8 cellular contexts compared by ENCODE assay signal in genomic region chr1:115099693-115100050, GRCh38. TPM values are rescaled to one million over a fixed set of nuclear protein-coding genes. Genes with fewer than 3 reads are reported as not detected.
DNase-seq lines count a peak whose midpoint lies in the region; ATAC-seq and TF ChIP-seq lines count a peak whose summit lies in the region.

No MANE protein-coding gene starts in this region.

- no peak for TF ChIP-seq EP300 in esophagus muscularis mucosa (IDR thresholded peaks at IDR 0.05)

- peak overlapping the region; percentile 93 for H3K27ac ChIP-seq in OCI-LY7 (ENCODE audit: low read depth, low read length, poor library complexity, severe bottlenecking)
- peak overlapping the region; percentile 83 to 87 (median 86) for H3K27ac ChIP-seq in esophagus muscularis mucosa (replicated peaks in 1 of 4)
- H3K27ac ChIP-seq in skin epidermis = peak overlapping the region in 16 of 21 experiments; percentile 3 to 86 (median 65)

- TSS peak; percentile 95 for BruUV-seq in OCI-LY7 (replicated peaks; lab: Mats Ljungman, UMichigan)

- TF ChIP-seq POLR2A in esophagus muscularis mucosa (IDR thresholded peaks at IDR 0.05; ENCODE audit: low read depth) = no peak

- intact Hi-C loops in OCI-LY7 (cut with micrococcal nuclease; ENCODE audit: unreplicated experiment) = loop anchor here (5.0 to 10.0 kb wide), 2 partner anchors 322 to 345 kb away; partner anchors contain the start of gene CSDE1
- intact Hi-C loops in esophagus muscularis mucosa (cut with DNase I) = loop anchor here (5.0 kb wide), 1 partner anchor 42 kb away; no protein-coding TSS in a partner anchor
- intact Hi-C loops in posterior vena cava (cut with DNase I) = loop anchor here in 1 of 2 donors (5.0 kb wide), 1 partner anchor 368 kb away; no protein-coding TSS in a partner anchor

- DNase-seq in OCI-LY7 (ENCODE audit: low spot score) (no peak), esophagus muscularis mucosa (ENCODE audit: extremely low spot score) (no peak), AG08396 (ENCODE audit: low spot score) (no peak), NCI-H226 (no peak), posterior vena cava (ENCODE audit: low spot score) (no peak)

- H3K4me1 ChIP-seq in OCI-LY7 (ENCODE audit: insufficient read depth, low read length, poor library complexity, severe bottlenecking) (peaks cover 40% of the 10 kb centered on the region), esophagus muscularis mucosa (peaks cover 0 to 21% (median 17%) of the 10 kb centered on the region in 4 donors)

- H2AFZ ChIP-seq in OCI-LY7 (ENCODE audit: low read length) = peak overlapping the region; percentile 87

- WGBS in esophagus muscularis mucosa = 9% methylated on average over 1 of the region's 1 CpG

- TF ChIP-seq CTCF in OCI-LY7 (conservative IDR thresholded peaks at IDR 0.05; ENCODE audit: low read length) = no peak
- TF ChIP-seq CTCF in esophagus muscularis mucosa (IDR thresholded peaks at IDR 0.05) = no peak

- POLR2A ChIA-PET in OCI-LY7 (lab: Charles Lee) = interaction anchor here (0.6 to 1.5 kb wide), 4 partner anchors 14 to 33 kb away, joined by 3 to 5 read pairs (median 3); no protein-coding TSS in a partner anchor

- ATAC-seq in GM18499 (IDR thresholded peaks at IDR 0.05; ENCODE audit: insufficient read depth, unreplicated experiment) = peak; percentile 6
- no peak for ATAC-seq in HG03521 (IDR thresholded peaks at IDR 0.05; ENCODE audit: unreplicated experiment)

- H3K36me3 ChIP-seq in OCI-LY7 (ENCODE audit: insufficient read depth, low read length) (no peaks in the 10 kb centered on the region), esophagus muscularis mucosa (no peaks in the 10 kb centered on the region)

- no peaks in the 10 kb centered on the region for H3K27me3 ChIP-seq in esophagus muscularis mucosa

- CTCF ChIA-PET in OCI-LY7 (lab: Charles Lee; ENCODE audit: unreplicated experiment) = no interaction called here

- H3K79me2 ChIP-seq in OCI-LY7 (ENCODE audit: insufficient read depth, low read depth, low read length) = no peaks in the 10 kb centered on the region

- no peaks in the 10 kb centered on the region for H3K9me3 ChIP-seq in OCI-LY7 (ENCODE audit: low read length)
- H3K9me3 ChIP-seq in esophagus muscularis mucosa = no peaks in the 10 kb centered on the region

- peak overlapping the region; percentile 89 for H3K4me2 ChIP-seq in OCI-LY7 (ENCODE audit: low read length)

- no peaks in the 10 kb centered on the region for H3K9me2 ChIP-seq in OCI-LY7 (ENCODE audit: insufficient read depth, low read length)

- H3K4me3 ChIP-seq in OCI-LY7 (ENCODE audit: low read depth, low read length, poor library complexity, severe bottlenecking) (peak overlapping the region; percentile 70), esophagus muscularis mucosa (peak overlapping the region; percentile 38 to 53 (median 49)), skin epidermis (peak overlapping the region in 4 of 7 experiments; percentile 9 to 27 (median 16))

- no peaks in the 10 kb centered on the region for H4K20me1 ChIP-seq in OCI-LY7 (ENCODE audit: insufficient read depth, low read length)

RNA-seq across cellular contexts. Expression of gene TSPAN2, which starts 10.4 kb away (rescaled TPM):
- 0.25 TPM in 1 of 2 replicates, not detected in the other for total RNA-seq in OCI-LY7 (2014; rRNA removed; shearing (Covaris generic))
- total RNA-seq in OCI-LY7 (2022) (0.22 and 0.36 TPM in 2 replicates), esophagus muscularis mucosa (10 to 100 TPM; 35.8 to 70.2 (median 66.7) TPM), posterior vena cava (10 to 100 TPM; 43.9 to 49.8 TPM)

Comparison
In these comparisons a context has a peak if more than half of its experiments do, and no peak if none do; other contexts are left out.
1. H3K4me3 ChIP-seq: peak in every context shown above with its lines; median percentile 70 in OCI-LY7; 49 in esophagus muscularis mucosa; 16 in skin epidermis.
2. RNA of gene TSPAN2, which starts 10.4 kb away (total RNA-seq): 35.8 to 70.2 TPM in esophagus muscularis mucosa and 43.9 to 49.8 TPM in posterior vena cava; 0.22 to 0.36 TPM in OCI-LY7; every median in the first group is over 10 times any median in the second.
3. Peak in every context shown above with its lines, with median percentiles within 50 percentile points of each other: H3K27ac ChIP-seq.